14 cellular contexts compared by ENCODE assay signal in the genomic region with DNA sequence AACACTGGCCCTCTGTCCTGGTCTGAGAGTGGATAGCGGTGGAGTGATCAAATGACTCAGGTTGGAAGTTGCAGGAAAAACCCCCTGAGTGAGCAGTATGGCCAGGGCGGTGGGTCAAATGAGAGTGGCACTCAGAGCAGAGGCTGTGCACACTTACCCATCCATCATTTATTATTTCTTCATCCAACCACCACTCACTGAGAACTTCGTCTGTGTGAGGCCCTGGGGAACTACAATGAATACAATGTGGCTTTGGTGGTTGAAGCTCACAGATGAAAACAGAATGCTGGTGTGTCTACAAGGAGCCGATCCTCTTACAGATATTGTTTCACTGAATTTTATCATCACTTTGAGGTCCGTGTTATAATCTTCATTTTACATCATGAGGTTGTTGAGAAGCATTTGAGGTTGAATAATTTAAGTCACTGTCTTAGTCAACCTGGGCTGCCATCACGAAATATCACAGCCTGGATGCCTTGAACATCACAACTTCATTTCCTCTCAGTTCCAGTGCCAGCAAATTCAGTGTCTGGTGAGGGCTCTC.
DNase-seq lines count a peak whose midpoint lies in the region; FAIRE-seq and TF ChIP-seq lines count a peak whose summit lies in the region.
"Had no signal": no experiment of that assay in that cellular context is flagged by ENCODE, and none has a peak within 500 bp of the region (broad histone marks: within the 10 kb centered on the region; RNA-seq: fewer than 3 reads in every experiment).

No MANE protein-coding gene starts in this region.

- H3K4me3 ChIP-seq in brain microvascular endothelial cell (ENCODE audit: low read depth, low read length) = no peak overlapping the region
- H3K4me3 ChIP-seq in SJCRH30 = no peak overlapping the region

- TF ChIP-seq CTCF in brain microvascular endothelial cell (IDR thresholded peaks at IDR 0.05; ENCODE audit: low read depth, low read length, missing control alignments) = no peak

- no peaks in the 10 kb centered on the region for H3K4me1 ChIP-seq in SJCRH30

- in situ Hi-C loops in brain microvascular endothelial cell (cut with HindIII; ENCODE audit: low pct_ligation_motif_present, low sequenced_read_pairs) = no loop called here

- H3K4me1 Mint-ChIP-seq in stimulated activated naive CD8-positive, alpha-beta T cell treated with anti-CD3 and anti-CD28 coated beads, Interleukin-15, Interleukin-2, amounts not matched to agents 100 ng/mL and 50 ng/mL, for 24 hours (ENCODE audit: low read depth) = peaks cover 36% of the 10 kb centered on the region

- H3K36me3 Mint-ChIP-seq in stimulated activated naive CD8-positive, alpha-beta T cell treated with anti-CD3 and anti-CD28 coated beads, Interleukin-15, Interleukin-2, amounts not matched to agents 100 ng/mL and 50 ng/mL, for 24 hours (ENCODE audit: low read depth) = peaks cover 4% of the 10 kb centered on the region

- peaks cover 11% of the 10 kb centered on the region for H3K9me3 Mint-ChIP-seq in stimulated activated naive CD8-positive, alpha-beta T cell treated with anti-CD3 and anti-CD28 coated beads, Interleukin-15, Interleukin-2, amounts not matched to agents 100 ng/mL and 50 ng/mL, for 24 hours

- peak overlapping the region; percentile 83 for H3K27ac Mint-ChIP-seq in stimulated activated naive CD8-positive, alpha-beta T cell treated with anti-CD3 and anti-CD28 coated beads, Interleukin-15, Interleukin-2, amounts not matched to agents 100 ng/mL and 50 ng/mL, for 24 hours
- H3K27ac Mint-ChIP-seq: dendritic cell treated with granulocyte-macrophage colony-stimulating factor and Interleukin-4, amounts not matched to agents 40 ng/mL and 50 ng/mL, for 4 days had no signal

- no peak for FAIRE-seq in RCC 7860 (lab: Jason Lieb, UNC)

- no peaks in the 10 kb centered on the region for H3K36me3 ChIP-seq in brain microvascular endothelial cell (replicated peaks)
- H3K36me3 ChIP-seq in SJCRH30 = no peaks in the 10 kb centered on the region

- H3K9me3 ChIP-seq in SJCRH30 (replicated peaks) = no peaks in the 10 kb centered on the region

- H3K27ac ChIP-seq in brain microvascular endothelial cell = no peak overlapping the region
- H3K27ac ChIP-seq in SJCRH30 = no peak overlapping the region

- no peak overlapping the region for H3K4me3 Mint-ChIP-seq in stimulated activated naive CD8-positive, alpha-beta T cell treated with anti-CD3 and anti-CD28 coated beads, Interleukin-15, Interleukin-2, amounts not matched to agents 100 ng/mL and 50 ng/mL, for 24 hours
- H3K4me3 Mint-ChIP-seq: dendritic cell treated with granulocyte-macrophage colony-stimulating factor and Interleukin-4, amounts not matched to agents 40 ng/mL and 50 ng/mL, for 4 days had no signal

- no peaks in the 10 kb centered on the region for H3K27me3 Mint-ChIP-seq in stimulated activated naive CD8-positive, alpha-beta T cell treated with anti-CD3 and anti-CD28 coated beads, Interleukin-15, Interleukin-2, amounts not matched to agents 100 ng/mL and 50 ng/mL, for 24 hours

- H3K27me3 ChIP-seq in brain microvascular endothelial cell (replicated peaks) = no peaks in the 10 kb centered on the region
- no peaks in the 10 kb centered on the region; the same call in 1 of the 2 replicates for H3K27me3 ChIP-seq in SJCRH30

- peak; percentile 10 for DNase-seq in activated naive CD4-positive, alpha-beta T cell treated with Interleukin-2 at 50 U/mL for 16 hours
- DNase-seq in activated naive CD4-positive, alpha-beta T cell treated with anti-CD3 and anti-CD28 coated beads, Interleukin-2, amount 50 U/mL, for 16 hours = no peak
- DNase-seq in RCC 7860 (ENCODE audit: low spot score) (peak; percentile 80), brain microvascular endothelial cell (peak; percentile 5), foreskin melanocyte (no peak), cortex of kidney (lab: John Stamatoyannopoulos, UW) (no peak), SJCRH30 (no peak)
- DNase-seq: AML-193, GDM1, H7, NCI-H446, SIG-M5 had no signal

Comparison
In these comparisons a context has a peak if more than half of its experiments do, and no peak if none do; other contexts are left out.
1. DNase-seq: peak in activated naive CD4-positive, alpha-beta T cell treated with Interleukin-2 at 50 U/mL for 16 hours (single experiment), RCC 7860 (single experiment) and brain microvascular endothelial cell (single experiment); none in activated naive CD4-positive, alpha-beta T cell treated with anti-CD3 and anti-CD28 coated beads, Interleukin-2, amount 50 U/mL, for 16 hours (single experiment), foreskin melanocyte (single experiment), cortex of kidney (single experiment) and SJCRH30 (0 of 2).